Comparison of ENCODE assay signal across 12 cellular contexts in genomic region chr16:75247249-75247648, GRCh38. TPM values are rescaled to one million over a fixed set of nuclear protein-coding genes. Genes with fewer than 3 reads are reported as not detected.
DNase-seq lines count a peak whose midpoint lies in the region; ATAC-seq and TF ChIP-seq lines count a peak whose summit lies in the region.
"Had no signal": no experiment of that assay in that cellular context is flagged by ENCODE, and none has a peak within 500 bp of the region (broad histone marks: within the 10 kb centered on the region; RNA-seq: fewer than 3 reads in every experiment).

No MANE protein-coding gene starts in this region.

- no peak overlapping the region for H2AFZ ChIP-seq in osteoblast (ENCODE audit: low read length)

- H3K9me3 ChIP-seq in osteoblast (ENCODE audit: low read depth, low read length) (no peaks in the 10 kb centered on the region), upper lobe of right lung (no peaks in the 10 kb centered on the region)

- no peak for TF ChIP-seq CTCF in osteoblast (IDR thresholded peaks at IDR 0.05; ENCODE audit: extremely low read depth, low read depth, low read length)
- TF ChIP-seq CTCF in upper lobe of right lung (IDR thresholded peaks at IDR 0.05), result no peak
- TF ChIP-seq CTCF in natural killer cell (IDR thresholded peaks at IDR 0.05), result no peak

- H3K27ac ChIP-seq in osteoblast (ENCODE audit: low read depth, low read length) (peak overlapping the region; percentile 99), upper lobe of right lung (peak overlapping the region; percentile 55)
- H3K27ac ChIP-seq: HL-60 had no signal

- H3K4me1 Mint-ChIP-seq in natural killer cell, result peaks cover 0 to 21% of the 10 kb centered on the region in 2 donors

- peak overlapping the region; percentile 43 for H3K4me2 ChIP-seq in osteoblast (ENCODE audit: insufficient read depth, low read length)

- peaks cover 40 to 48% of the 10 kb centered on the region in 2 donors for H3K27me3 Mint-ChIP-seq in natural killer cell (ENCODE audit: low read depth in 2 of 2)

- H3K9me3 Mint-ChIP-seq in natural killer cell, result no peaks in the 10 kb centered on the region

- H3K79me2 ChIP-seq in osteoblast (ENCODE audit: insufficient read depth, low read length), result peaks cover 93% of the 10 kb centered on the region

- ATAC-seq in upper lobe of right lung (no peak), GM21717 (IDR thresholded peaks at IDR 0.05; ENCODE audit: unreplicated experiment) (no peak), natural killer cell (no peak)
- ATAC-seq: esophagus mucosa had no signal

- no peak overlapping the region for H3K27ac Mint-ChIP-seq in natural killer cell
- H3K27ac Mint-ChIP-seq: activated naive CD8-positive, alpha-beta T cell had no signal

- DNase-seq in anterior cingulate cortex (lab: John Stamatoyannopoulos, UW) (peak in 49 of 58 donors; percentile 12 to 90 (median 73)), head of caudate nucleus (peak; percentile 71 to 95 (median 88)), osteoblast (ENCODE audit: insufficient read length, low spot score, missing footprints) (no peak), upper lobe of right lung (no peak), natural killer cell (no peak), NCI-H774 (lab: John Stamatoyannopoulos, UW) (no peak)
- DNase-seq: HCEC 1CT had no signal

- no peaks in the 10 kb centered on the region for H3K36me3 Mint-ChIP-seq in natural killer cell
- H3K36me3 Mint-ChIP-seq: activated naive CD8-positive, alpha-beta T cell had no signal

- intact Hi-C loops in head of caudate nucleus (cut with DNase I), result no loop called here
- intact Hi-C loops in upper lobe of right lung (cut with DNase I), result no loop called here
- intact Hi-C loops in natural killer cell (cut with micrococcal nuclease), result no loop called here

- no peaks in the 10 kb centered on the region for H3K27me3 ChIP-seq in osteoblast (ENCODE audit: insufficient read depth, low read length)
- H3K27me3 ChIP-seq in upper lobe of right lung, result no peaks in the 10 kb centered on the region

- no peak overlapping the region for H3K4me3 ChIP-seq in osteoblast (ENCODE audit: insufficient read depth, low read length)
- H3K4me3 ChIP-seq in upper lobe of right lung, result no peak overlapping the region

- peaks cover 60% of the 10 kb centered on the region for H4K20me1 ChIP-seq in osteoblast (ENCODE audit: insufficient read depth, low read length)

- H3K4me1 ChIP-seq in osteoblast (ENCODE audit: insufficient read depth, low read length) (peaks cover 75% of the 10 kb centered on the region), upper lobe of right lung (peaks cover 77% of the 10 kb centered on the region)

- peaks cover 25% of the 10 kb centered on the region for H3K36me3 ChIP-seq in osteoblast (ENCODE audit: insufficient read depth, low read length)
- peaks cover 8% of the 10 kb centered on the region for H3K36me3 ChIP-seq in upper lobe of right lung

- no peak overlapping the region for H3K4me3 Mint-ChIP-seq in natural killer cell
- H3K4me3 Mint-ChIP-seq: activated naive CD8-positive, alpha-beta T cell had no signal

RNA-seq across cellular contexts. Expression of gene BCAR1, which starts 4.2 kb away (rescaled TPM):
- total RNA-seq in osteoblast (66.9 and 75.3 TPM in 2 replicates), upper lobe of right lung (61.7 TPM), natural killer cell (not detected)

RNA-seq across cellular contexts. Expression of gene CTRB1, which starts 28.5 kb away (rescaled TPM):
- not detected in 2 replicates for total RNA-seq in osteoblast
- not detected for total RNA-seq in upper lobe of right lung
- total RNA-seq in natural killer cell, result not detected
- total RNA-seq: mononuclear cell had no signal

RNA-seq across cellular contexts. Expression of gene CTRB2, which starts 40.3 kb away (rescaled TPM):
- total RNA-seq in osteoblast (not detected in 2 replicates), upper lobe of right lung (0.78 TPM), natural killer cell (not detected)
- total RNA-seq: esophagus mucosa, mononuclear cell had no signal

Comparison
In these comparisons a context has a peak if more than half of its experiments do, and no peak if none do; other contexts are left out.
1. DNase-seq: peak in anterior cingulate cortex (49 of 58) and head of caudate nucleus (42 of 42); none in osteoblast (single experiment), upper lobe of right lung (single experiment), natural killer cell (single experiment) and NCI-H774 (single experiment).
2. RNA of gene BCAR1, which starts 4.2 kb away (total RNA-seq): 66.9 to 75.3 TPM in osteoblast and 61.7 TPM in upper lobe of right lung (single experiment); not detected in natural killer cell; every median in the first group is over 10 times any median in the second.